In the genomic region with DNA sequence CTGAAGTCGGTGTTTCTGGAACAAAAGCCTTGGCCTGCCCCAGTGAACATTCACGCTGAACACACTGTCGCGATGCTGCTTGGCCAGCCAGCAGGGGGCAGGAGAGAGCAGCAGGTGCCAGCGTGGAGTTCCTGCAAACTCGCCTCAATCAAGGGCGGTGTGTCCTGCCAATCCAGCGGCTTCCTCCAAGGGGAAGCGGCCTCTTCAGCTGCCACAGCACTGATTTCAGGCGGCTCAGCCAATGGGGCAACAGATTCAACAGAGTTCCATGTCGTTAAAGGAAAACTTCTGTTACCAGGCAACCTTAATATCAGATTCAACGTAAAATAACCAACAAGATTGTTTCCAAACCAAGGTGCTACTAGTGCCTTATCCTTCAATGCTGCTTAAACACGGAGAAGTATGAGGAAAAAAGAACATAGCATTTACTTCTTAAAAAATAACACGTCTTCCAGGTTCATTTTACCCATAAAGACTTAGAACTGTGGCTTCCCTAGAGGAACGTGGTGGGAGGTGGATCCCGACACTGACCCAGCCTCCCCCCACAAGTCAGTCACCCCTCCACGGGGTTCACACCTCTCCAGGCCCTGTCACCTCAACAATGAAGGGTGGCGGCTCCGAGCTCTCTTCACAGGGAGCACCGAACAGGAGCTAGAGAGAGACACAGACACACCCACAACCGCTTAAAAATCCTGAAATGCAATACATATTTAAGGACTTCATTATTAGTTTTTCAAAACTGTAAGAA, we compare ENCODE assay signal across 8 cellular contexts.
A peak's percentile ranks its signal among the peaks of the same experiment; 100 is the strongest.
DNase-seq lines count a peak whose midpoint lies in the region; ATAC-seq, FAIRE-seq and TF ChIP-seq lines count a peak whose summit lies in the region.

No MANE protein-coding gene starts in this region.

- in situ Hi-C loops in HAP-1 (cut with MboI; ENCODE audit: low sequenced_read_pairs), result loop anchor here (25.0 kb wide), 1 partner anchor 276 kb away; no protein-coding TSS in a partner anchor

- no peaks in the 10 kb centered on the region for H3K9me3 Mint-ChIP-seq in MCF 10A (ENCODE audit: unreplicated experiment)

- peaks cover 7% of the 10 kb centered on the region for H3K4me1 Mint-ChIP-seq in MCF 10A (ENCODE audit: insufficient read depth, unreplicated experiment)

- H3K27me3 ChIP-seq in HAP-1 (ENCODE audit: low read depth) (no peaks in the 10 kb centered on the region), small intestine (ENCODE audit: control insufficient read depth in 2 of 2, insufficient read depth in 2 of 2, low read length in 2 of 2) (no peaks in the 10 kb centered on the region)

- CTCF ChIA-PET in MCF 10A (lab: Yijun Ruan, JAX), result interaction anchor here (0.6 to 2.1 kb wide), 18 partner anchors 10 to 315 kb away, joined by 3 to 13 read pairs (median 4); no protein-coding TSS in a partner anchor

- H3K4me3 Mint-ChIP-seq in MCF 10A (ENCODE audit: unreplicated experiment), result no peak overlapping the region

- intact Hi-C loops in MCF 10A (cut with micrococcal nuclease), result loop anchor here (5.0 kb wide), 2 partner anchors 276 to 334 kb away; no protein-coding TSS in a partner anchor

- H3K9me3 ChIP-seq in HAP-1, result no peaks in the 10 kb centered on the region
- H3K9me3 ChIP-seq in small intestine (ENCODE audit: control insufficient read depth, low read depth), result no peaks in the 10 kb centered on the region

- ATAC-seq in GM21576 (IDR thresholded peaks at IDR 0.05; ENCODE audit: unreplicated experiment), result no peak

- peaks cover 16% of the 10 kb centered on the region for H3K27me3 Mint-ChIP-seq in MCF 10A (ENCODE audit: insufficient read depth, unreplicated experiment)

- H3K27ac Mint-ChIP-seq in MCF 10A (ENCODE audit: low read depth, unreplicated experiment), result no peak overlapping the region

- BruUV-seq in MCF 10A (replicated peaks; lab: Mats Ljungman, UMichigan), result no TSS peak

- H3K4me3 ChIP-seq in HAP-1 (no peak overlapping the region), small intestine (ENCODE audit: low read depth in 1 of 2, low read length in 2 of 2) (no peak overlapping the region)

- FAIRE-seq in D721Med (lab: Jason Lieb, UNC) (no peak), small intestine (lab: Jason Lieb, UNC) (peak; percentile 15)

- H3K36me3 Mint-ChIP-seq in MCF 10A (ENCODE audit: insufficient read depth, unreplicated experiment), result no peaks in the 10 kb centered on the region

- H3K36me3 ChIP-seq in HAP-1 (replicated peaks) (no peaks in the 10 kb centered on the region), small intestine (ENCODE audit: control insufficient read depth in 2 of 2, insufficient read depth in 2 of 2, low read length in 2 of 2) (no peaks in the 10 kb centered on the region)

- DNase-seq in D721Med (ENCODE audit: insufficient read length, low spot score) (peak; percentile 96), HAP-1 (ENCODE audit: low spot score in 2 of 2) (peak; percentile 82 to 97), NCI-H2081 (lab: John Stamatoyannopoulos, UW) (peak; percentile 72 to 81), MCF 10A (ENCODE audit: unreplicated experiment) (peak; percentile 81), iPS-NIHi7 (ENCODE audit: extremely low spot score) (peak; percentile 96), small intestine (peak; percentile 94)

- H3K27ac ChIP-seq in VCaP, result peak overlapping the region; percentile 80
- H3K27ac ChIP-seq in small intestine (ENCODE audit: low read depth in 1 of 2, low read length in 1 of 2), result peak overlapping the region in 1 of 2 donors; percentile 28

- POLR2A ChIA-PET in MCF 10A (lab: Yijun Ruan, JAX), result no interaction called here

- WGBS in small intestine, 3 donors, result 17 to 26% (median 19%) methylated on average over 21 of the region's 21 CpGs

- peaks cover 7% of the 10 kb centered on the region for H3K4me1 ChIP-seq in HAP-1
- no peaks in the 10 kb centered on the region for H3K4me1 ChIP-seq in small intestine (ENCODE audit: control insufficient read depth in 2 of 2, insufficient read depth in 1 of 2, low read depth in 1 of 2, low read length in 1 of 2)

- TF ChIP-seq CTCF in D721Med (IDR thresholded peaks at IDR 0.05; ENCODE audit: insufficient read depth, missing control alignments) (peak; percentile 97), VCaP (conservative IDR thresholded peaks at IDR 0.05) (peak; percentile 97), MCF 10A (IDR thresholded peaks at IDR 0.05; ENCODE audit: unreplicated experiment) (peak; percentile 93)
